26 cellular contexts compared by ENCODE assay signal in genomic region chr5:3564136-3564535, GRCh38. TPM values are rescaled to one million over a fixed set of nuclear protein-coding genes. Genes with fewer than 3 reads are reported as not detected.
"Had no signal": no experiment of that assay in that cellular context is flagged by ENCODE, and none has a peak within 500 bp of the region (broad histone marks: within the 10 kb centered on the region; RNA-seq: fewer than 3 reads in every experiment).

No MANE protein-coding gene starts in this region.

- H3K9me3 ChIP-seq: ovary, right lobe of liver, testis, thyroid gland, transverse colon, vagina had no signal

- H3K27me3 ChIP-seq: ovary, right atrium auricular region, right lobe of liver, testis, thyroid gland, transverse colon, upper lobe of left lung, vagina had no signal

- H3K4me2 ChIP-seq: smooth muscle cell had no signal

- H3K36me3 ChIP-seq: lower lobe of right lung, ovary, right atrium auricular region, right lobe of liver, stomach, thyroid gland, transverse colon, upper lobe of left lung, vagina had no signal

- DNase-seq: hippocampal formation; kidney glomerular epithelial cell; left cardiac atrium; lower lobe of right lung; mammary epithelial cell; mesenchymal stem cell; naive thymus-derived CD8-positive, alpha-beta T cell; ovary; right lobe of liver; stimulated activated CD4-positive, alpha-beta T cell treated with anti-CD3 and anti-CD28 coated beads, Interleukin-1b, Interleukin-23, amount 100 ng/mL, for 48 hours; stimulated activated CD4-positive, alpha-beta T cell treated with anti-CD3 and anti-CD28 coated beads, Interleukin-2, amount 100 ng/mL, for 48 hours; stimulated activated CD4-positive, alpha-beta T cell treated with anti-CD3 and anti-CD28 coated beads, Interleukin-4, amount 100 ng/mL, for 4 hours; stimulated activated CD8-positive, alpha-beta memory T cell treated with anti-CD3 and anti-CD28 coated beads, Interleukin-4, amount 100 ng/mL, for 48 hours; stimulated activated naive B cell treated with anti-CD40 and anti-IgM and Interleukin-4, amounts not matched to agents 10 μg/mL and 1 μg/mL and 100 μg/mL, for 72 hours; stimulated activated naive CD8-positive, alpha-beta T cell treated with anti-CD3 and anti-CD28 coated beads, Interleukin-15, Interleukin-2, amounts not matched to agents 100 U/mL and 50 U/mL, for 24 hours; stomach; testis; thyroid gland; transverse colon; upper lobe of left lung had no signal

- ATAC-seq: left cardiac atrium; left lobe of liver; naive thymus-derived CD8-positive, alpha-beta T cell; right lobe of liver; stimulated activated naive B cell treated with anti-CD40 and anti-IgM and Interleukin-4, amounts not matched to agents 10 μg/mL and 1 μg/mL and 100 μg/mL, for 72 hours; stimulated activated naive CD8-positive, alpha-beta T cell treated with anti-CD3 and anti-CD28 coated beads, Interleukin-15, Interleukin-2, amounts not matched to agents 100 U/mL and 50 U/mL, for 24 hours had no signal

- H3K4me3 ChIP-seq: lower lobe of right lung, ovary, right atrium auricular region, right lobe of liver, smooth muscle cell, stomach, testis, thyroid gland, transverse colon, upper lobe of left lung, vagina had no signal

- H3K4me1 ChIP-seq: lower lobe of right lung, right atrium auricular region, right lobe of liver, stomach, testis, thyroid gland, transverse colon, upper lobe of left lung, vagina had no signal

- H3K27ac ChIP-seq: lower lobe of right lung, ovary, right atrium auricular region, right lobe of liver, stomach, testis, thyroid gland, transverse colon, upper lobe of left lung, vagina had no signal

RNA-seq across cellular contexts. Expression of gene IRX1, which starts 31.5 kb away (rescaled TPM):
- total RNA-seq: left cardiac atrium; left lobe of liver; mucosa of gallbladder; naive thymus-derived CD8-positive, alpha-beta T cell; ovary; pulmonary artery endothelial cell; right lobe of liver; stomach; transverse colon; vagina had no signal
